ENCODE assay signal across 8 cellular contexts in the genomic region with DNA sequence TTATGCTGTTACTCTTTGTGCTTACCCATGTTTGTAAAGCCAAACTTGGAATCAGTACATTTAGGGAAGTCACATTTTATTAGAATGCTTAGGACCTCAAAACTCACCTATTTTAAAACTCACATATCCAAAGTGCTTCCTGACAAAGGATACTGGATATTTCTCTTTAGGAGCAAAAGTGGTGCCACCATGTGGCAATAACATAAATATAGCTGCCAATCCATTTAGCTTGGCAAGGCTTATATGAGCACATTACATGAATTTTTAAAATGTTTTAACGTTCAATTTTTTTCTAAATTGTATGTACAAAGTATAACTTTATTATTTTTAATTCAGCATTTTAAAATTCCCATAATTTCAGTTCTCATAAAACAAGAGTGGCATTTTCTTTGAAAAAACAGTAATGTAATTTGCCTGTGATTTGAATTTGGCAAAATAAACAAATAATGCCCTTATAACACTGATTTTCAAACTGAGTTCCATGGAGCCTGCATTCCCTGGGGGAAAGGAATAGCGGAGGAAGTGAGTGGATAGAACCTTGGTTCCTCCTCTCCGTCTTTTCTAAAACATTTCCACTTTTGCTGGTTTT.
DNase-seq lines count a peak whose midpoint lies in the region; ATAC-seq and TF ChIP-seq lines count a peak whose summit lies in the region.

No MANE protein-coding gene starts in this region.

- peaks cover 9% of the 10 kb centered on the region for H3K4me1 ChIP-seq in adipocyte (ENCODE audit: control insufficient read depth, insufficient read depth, low read length)

- H3K9ac ChIP-seq in adipocyte (ENCODE audit: low read length): peak overlapping the region; percentile 46

- H3K9me3 ChIP-seq in adipocyte (ENCODE audit: control insufficient read depth, low read length): no peaks in the 10 kb centered on the region

- peak; percentile 75 for ATAC-seq in left lobe of liver
- ATAC-seq in HG02840 (IDR thresholded peaks at IDR 0.05; ENCODE audit: low FRiP score, unreplicated experiment): no peak
- no peak for ATAC-seq in natural killer cell

- peak; percentile 11 for DNase-seq in DMS114 treated with DMSO at 0.1 percent for 48 hours (lab: John Stamatoyannopoulos, UW; ENCODE audit: unreplicated experiment)
- DNase-seq in MV-4-11 (lab: John Stamatoyannopoulos, UW): peak; percentile 21
- peak; percentile 80 for DNase-seq in adipocyte (ENCODE audit: low read depth)
- no peak for DNase-seq in left lobe of liver (ENCODE audit: low spot score)
- no peak for DNase-seq in ecto neural progenitor cell (ENCODE audit: low spot score)
- no peak for DNase-seq in HK-2 (ENCODE audit: unreplicated experiment)
- no peak for DNase-seq in natural killer cell

- H3K27ac Mint-ChIP-seq in natural killer cell: no peak overlapping the region

- TF ChIP-seq CTCF in natural killer cell (IDR thresholded peaks at IDR 0.05): no peak

- no peaks in the 10 kb centered on the region for H3K27me3 ChIP-seq in adipocyte (replicated peaks; ENCODE audit: control insufficient read depth, insufficient read depth, low read length)

- no peaks in the 10 kb centered on the region for H3K9me3 Mint-ChIP-seq in natural killer cell

- intact Hi-C loops in natural killer cell (cut with micrococcal nuclease): no loop called here

- H3K36me3 Mint-ChIP-seq in natural killer cell: no peaks in the 10 kb centered on the region

- H3K4me1 Mint-ChIP-seq in natural killer cell: peaks cover 12 to 16% of the 10 kb centered on the region in 2 donors

- no peaks in the 10 kb centered on the region for H3K36me3 ChIP-seq in adipocyte (ENCODE audit: control insufficient read depth, insufficient read depth, low read length, severe bottlenecking)

- H3K27me3 Mint-ChIP-seq in natural killer cell (ENCODE audit: low read depth in 2 of 2): no peaks in the 10 kb centered on the region

- H3K4me3 ChIP-seq in adipocyte (ENCODE audit: low read length): no peak overlapping the region

- H3K4me3 Mint-ChIP-seq in natural killer cell: no peak overlapping the region

Comparison
In these comparisons a context has a peak if more than half of its experiments do, and no peak if none do; other contexts are left out.
1. DNase-seq: peak in DMS114 treated with DMSO at 0.1 percent for 48 hours (single experiment), MV-4-11 (single experiment) and adipocyte (single experiment); none in left lobe of liver (single experiment), ecto neural progenitor cell (single experiment), HK-2 (single experiment) and natural killer cell (single experiment).